In the genomic region with DNA sequence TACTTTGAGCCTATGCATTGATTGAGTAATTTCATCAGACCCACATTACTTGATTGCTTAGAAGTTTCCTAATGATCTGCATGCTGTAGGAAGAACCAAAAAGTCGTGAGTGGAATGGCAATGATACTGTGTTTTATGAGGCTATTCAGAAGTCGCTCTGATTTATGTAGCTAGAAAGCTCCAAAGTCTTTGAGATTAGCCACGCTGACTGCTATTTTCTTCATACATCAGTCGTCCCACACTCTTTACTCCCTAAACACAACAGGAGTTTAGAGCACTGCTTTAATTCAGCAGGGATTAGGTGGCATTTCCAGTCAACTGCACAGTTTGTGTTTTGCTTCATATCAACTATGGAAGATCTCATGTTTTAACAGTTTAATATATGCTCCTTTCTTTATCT, we compare ENCODE assay signal across 19 cellular contexts. TPM values are rescaled to one million over a fixed set of nuclear protein-coding genes. Genes with fewer than 3 reads are reported as not detected.
DNase-seq lines count a peak whose midpoint lies in the region; ATAC-seq and TF ChIP-seq lines count a peak whose summit lies in the region.
"Had no signal": no experiment of that assay in that cellular context is flagged by ENCODE, and none has a peak within 500 bp of the region (broad histone marks: within the 10 kb centered on the region; RNA-seq: fewer than 3 reads in every experiment).

No MANE protein-coding gene starts in this region.

- H3K27me3 ChIP-seq in GM23338 (ENCODE audit: insufficient read depth): no peaks in the 10 kb centered on the region

- H3K4me2 ChIP-seq in GM23338: peak overlapping the region; percentile 91; the same call in 1 of the 2 replicates

- H3K79me2 ChIP-seq in GM23338 (replicated peaks; ENCODE audit: insufficient read depth): peaks cover 77% of the 10 kb centered on the region

- no peaks in the 10 kb centered on the region for H3K36me3 ChIP-seq in GM23338 (ENCODE audit: insufficient read depth)
- H3K36me3 ChIP-seq: MG63 had no signal

- H3K27ac ChIP-seq in GM23338 (ENCODE audit: low read depth): no peak overlapping the region
- H3K27ac ChIP-seq: C4-2B had no signal

- no peak for TF ChIP-seq POLR2A in erythroblast (IDR thresholded peaks at IDR 0.05; ENCODE audit: low read length)

- no peaks in the 10 kb centered on the region for H3K9me2 ChIP-seq in GM23338 (ENCODE audit: insufficient read depth)

- no peaks in the 10 kb centered on the region for H4K20me1 ChIP-seq in GM23338 (replicated peaks; ENCODE audit: insufficient read depth)

- H3K27ac Mint-ChIP-seq in GM23338 (no peak overlapping the region), brain (peak overlapping the region in 3 of 5 experiments; percentile 59 to 89 (median 82))

- TF ChIP-seq CTCF in GM23338 (conservative IDR thresholded peaks at IDR 0.05; ENCODE audit: low read depth in 2 of 2) (no peak), brain (conservative IDR thresholded peaks at IDR 0.05) (no peak)

- H3K36me3 Mint-ChIP-seq in GM23338 (ENCODE audit: low read depth) (peaks cover 3% of the 10 kb centered on the region; the same call in 2 of the 3 replicates), brain (no peaks in the 10 kb centered on the region)

- no peaks in the 10 kb centered on the region; the same call in 2 of the 3 replicates for H3K9me3 Mint-ChIP-seq in GM23338
- H3K9me3 Mint-ChIP-seq in brain: no peaks in the 10 kb centered on the region

- H3K4me1 ChIP-seq in GM23338 (ENCODE audit: insufficient read depth): peaks cover 34% of the 10 kb centered on the region

- peaks cover 9% of the 10 kb centered on the region for H3F3A ChIP-seq in GM23338 (replicated peaks; ENCODE audit: low read depth)

- no peak for ATAC-seq in GM23338
- ATAC-seq: HCT116 had no signal

- no peak overlapping the region for H2AFZ ChIP-seq in GM23338

- no peaks in the 10 kb centered on the region for H3K27me3 Mint-ChIP-seq in GM23338 (ENCODE audit: insufficient read depth, low read depth, poor library complexity)
- H3K27me3 Mint-ChIP-seq in brain: peaks cover 22% of the 10 kb centered on the region

- H3K4me1 Mint-ChIP-seq in GM23338 (peaks cover 24% of the 10 kb centered on the region), brain (peaks cover 40% of the 10 kb centered on the region)

- DNase-seq in GM23338 (ENCODE audit: low spot score) (no peak), left kidney (ENCODE audit: low read depth, low spot score) (peak; percentile 50), putamen (ENCODE audit: low spot score) (peak; percentile 36), GOT3 (lab: John Stamatoyannopoulos, UW) (no peak), UCSD-AML1 (lab: John Stamatoyannopoulos, UW; ENCODE audit: unreplicated experiment) (no peak), erythroblast (lab: John Stamatoyannopoulos, UW) (no peak), SKM-1 treated with dmso at 0.1 percent for 144 hours (lab: John Stamatoyannopoulos, UW; ENCODE audit: unreplicated experiment) (no peak)
- DNase-seq: DMS 273 treated with DMSO at 0.1 percent for 48 hours; Karpas-422; MG63; NCI-H1092 treated with DMSO at 0.1 percent for 48 hours; NCI-H226; NK-92 treated with Interleukin-12 subunit alpha and Interleukin-12 subunit beta, amount 100 ng/mL, for 24 hours; SHP77 treated with DMSO at 0.1 percent for 48 hours had no signal

- H3K4me3 Mint-ChIP-seq in GM23338 (peak overlapping the region; percentile 25), brain (peak overlapping the region; percentile 41 to 75 (median 64))

- no peak overlapping the region for H3K4me3 ChIP-seq in GM23338
- H3K4me3 ChIP-seq: MG63 had no signal

TF ChIP-seq in GM23338, 12 proteins besides CTCF, POLR2A, EP300 and RAD21:
- TF ChIP-seq ZNF331 (CRISPR knock-in tag; IDR thresholded peaks at IDR 0.05; ENCODE audit: low read depth) (no peak), STAT1 (IDR thresholded peaks at IDR 0.05; ENCODE audit: unreplicated experiment) (no peak), JUNB (IDR thresholded peaks at IDR 0.05; ENCODE audit: unreplicated experiment) (no peak), EZH2 (IDR thresholded peaks at IDR 0.05; ENCODE audit: low read depth, unreplicated experiment) (no peak), NANOG (IDR thresholded peaks at IDR 0.05; ENCODE audit: borderline replicate concordance) (no peak), POLR2AphosphoS5 (IDR thresholded peaks at IDR 0.05; ENCODE audit: low read depth) (no peak), EZH2phosphoT487 (IDR thresholded peaks at IDR 0.05; ENCODE audit: unreplicated experiment) (no peak)
- TF ChIP-seq, protein P1, sequence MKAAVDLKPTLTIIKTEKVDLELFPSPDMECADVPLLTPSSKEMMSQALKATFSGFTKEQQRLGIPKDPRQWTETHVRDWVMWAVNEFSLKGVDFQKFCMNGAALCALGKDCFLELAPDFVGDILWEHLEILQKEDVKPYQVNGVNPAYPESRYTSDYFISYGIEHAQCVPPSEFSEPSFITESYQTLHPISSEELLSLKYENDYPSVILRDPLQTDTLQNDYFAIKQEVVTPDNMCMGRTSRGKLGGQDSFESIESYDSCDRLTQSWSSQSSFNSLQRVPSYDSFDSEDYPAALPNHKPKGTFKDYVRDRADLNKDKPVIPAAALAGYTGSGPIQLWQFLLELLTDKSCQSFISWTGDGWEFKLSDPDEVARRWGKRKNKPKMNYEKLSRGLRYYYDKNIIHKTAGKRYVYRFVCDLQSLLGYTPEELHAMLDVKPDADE (IDR thresholded peaks at IDR 0.05): no peak
- TF ChIP-seq, protein P2, sequence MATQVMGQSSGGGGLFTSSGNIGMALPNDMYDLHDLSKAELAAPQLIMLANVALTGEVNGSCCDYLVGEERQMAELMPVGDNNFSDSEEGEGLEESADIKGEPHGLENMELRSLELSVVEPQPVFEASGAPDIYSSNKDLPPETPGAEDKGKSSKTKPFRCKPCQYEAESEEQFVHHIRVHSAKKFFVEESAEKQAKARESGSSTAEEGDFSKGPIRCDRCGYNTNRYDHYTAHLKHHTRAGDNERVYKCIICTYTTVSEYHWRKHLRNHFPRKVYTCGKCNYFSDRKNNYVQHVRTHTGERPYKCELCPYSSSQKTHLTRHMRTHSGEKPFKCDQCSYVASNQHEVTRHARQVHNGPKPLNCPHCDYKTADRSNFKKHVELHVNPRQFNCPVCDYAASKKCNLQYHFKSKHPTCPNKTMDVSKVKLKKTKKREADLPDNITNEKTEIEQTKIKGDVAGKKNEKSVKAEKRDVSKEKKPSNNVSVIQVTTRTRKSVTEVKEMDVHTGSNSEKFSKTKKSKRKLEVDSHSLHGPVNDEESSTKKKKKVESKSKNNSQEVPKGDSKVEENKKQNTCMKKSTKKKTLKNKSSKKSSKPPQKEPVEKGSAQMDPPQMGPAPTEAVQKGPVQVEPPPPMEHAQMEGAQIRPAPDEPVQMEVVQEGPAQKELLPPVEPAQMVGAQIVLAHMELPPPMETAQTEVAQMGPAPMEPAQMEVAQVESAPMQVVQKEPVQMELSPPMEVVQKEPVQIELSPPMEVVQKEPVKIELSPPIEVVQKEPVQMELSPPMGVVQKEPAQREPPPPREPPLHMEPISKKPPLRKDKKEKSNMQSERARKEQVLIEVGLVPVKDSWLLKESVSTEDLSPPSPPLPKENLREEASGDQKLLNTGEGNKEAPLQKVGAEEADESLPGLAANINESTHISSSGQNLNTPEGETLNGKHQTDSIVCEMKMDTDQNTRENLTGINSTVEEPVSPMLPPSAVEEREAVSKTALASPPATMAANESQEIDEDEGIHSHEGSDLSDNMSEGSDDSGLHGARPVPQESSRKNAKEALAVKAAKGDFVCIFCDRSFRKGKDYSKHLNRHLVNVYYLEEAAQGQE (IDR thresholded peaks at IDR 0.05; ENCODE audit: unreplicated experiment): no peak

RNA-seq across cellular contexts. Expression of a gene that starts 4.1 kb away (rescaled TPM):
- total RNA-seq in GM23338 (2014; rRNA removed; shearing (Covaris generic)): 65.4 and 74.5 TPM in 2 replicates
- polyA plus RNA-seq in GM23338 (2016; fragmentation: Nextera tagmentation; extraction: Ambion mirVana) (15.8 and 19.9 TPM in 2 replicates), brain (ENCODE audit: insufficient read depth, low read depth, low replicate concordance) (0.83 TPM)
- total RNA-seq: A673, OCI-LY7 had no signal

Comparison
In these comparisons a context has a peak if more than half of its experiments do, and no peak if none do; other contexts are left out.
1. DNase-seq: peak in left kidney (single experiment) and putamen (single experiment); none in GM23338 (single experiment), GOT3 (single experiment), UCSD-AML1 (single experiment), erythroblast (0 of 2) and SKM-1 treated with dmso at 0.1 percent for 144 hours (single experiment).